ENCODE assay signal across 7 cellular contexts in genomic region chr2:122451040-122451439, GRCh38.
DNase-seq lines count a peak whose midpoint lies in the region; ATAC-seq and TF ChIP-seq lines count a peak whose summit lies in the region.

No MANE protein-coding gene starts in this region.

- H3K9me3 ChIP-seq in PC-3 (ENCODE audit: low read length) = no peaks in the 10 kb centered on the region

- no peak overlapping the region for H3K4me3 Mint-ChIP-seq in stimulated activated effector memory CD8-positive, alpha-beta T cell treated with anti-CD3 and anti-CD28 coated beads, Interleukin-12 subunit alpha, Interleukin-12 subunit beta, amount 100 ng/mL, for 72 hours

- TF ChIP-seq CTCF in GM12873 (IDR thresholded peaks at IDR 0.05; ENCODE audit: insufficient read depth, low read depth, low read length, missing control alignments) (peak; percentile 70), PC-3 (conservative IDR thresholded peaks at IDR 0.05; ENCODE audit: low read depth, low read length) (peak; percentile 74)

- no peak overlapping the region for H3K27ac Mint-ChIP-seq in stimulated activated effector memory CD8-positive, alpha-beta T cell treated with anti-CD3 and anti-CD28 coated beads, Interleukin-12 subunit alpha, Interleukin-12 subunit beta, amount 100 ng/mL, for 72 hours

- no peaks in the 10 kb centered on the region for H3K27me3 ChIP-seq in PC-3 (ENCODE audit: low read length)

- no peak overlapping the region for H3K4me2 ChIP-seq in PC-3 (ENCODE audit: low read length)

- no peak overlapping the region for H3K27ac ChIP-seq in PC-3 (ENCODE audit: low read length)

- H3K36me3 Mint-ChIP-seq in stimulated activated effector memory CD8-positive, alpha-beta T cell treated with anti-CD3 and anti-CD28 coated beads, Interleukin-12 subunit alpha, Interleukin-12 subunit beta, amount 100 ng/mL, for 72 hours = no peaks in the 10 kb centered on the region

- DNase-seq in PC-3 (peak; percentile 66), hepatic stellate cell (ENCODE audit: low spot score) (peak; percentile 14), NCI-H2227 treated with DMSO at 0.1 percent for 48 hours (lab: John Stamatoyannopoulos, UW) (no peak)
- no peak for DNase-seq in stimulated activated effector memory CD8-positive, alpha-beta T cell treated with anti-CD3 and anti-CD28 coated beads, Interleukin-12 subunit alpha, Interleukin-12 subunit beta, amount 100 ng/mL, for 72 hours (ENCODE audit: low spot score in 2 of 2)

- H3K4me1 ChIP-seq in PC-3 (ENCODE audit: insufficient read depth, low read length) = no peaks in the 10 kb centered on the region

- no peak overlapping the region for H3K9ac ChIP-seq in PC-3 (ENCODE audit: low read length)

- no peaks in the 10 kb centered on the region for H3K79me2 ChIP-seq in PC-3 (ENCODE audit: low read length)

- CTCF ChIA-PET in PC-3 (lab: Charles Lee) = interaction anchor here (0.7 kb wide), 1 partner anchor 476 kb away, joined by 4 read pairs; no protein-coding TSS in a partner anchor

- POLR2A ChIA-PET in PC-3 (lab: Charles Lee; ENCODE audit: unreplicated experiment) = no interaction called here

- ATAC-seq in HG03432 (IDR thresholded peaks at IDR 0.05; ENCODE audit: unreplicated experiment) (peak; percentile 72), PC-3 (peak; percentile 56; the same call in 1 of the 2 replicates), HG02938 (IDR thresholded peaks at IDR 0.05; ENCODE audit: unreplicated experiment) (no peak)
- ATAC-seq in stimulated activated effector memory CD8-positive, alpha-beta T cell treated with anti-CD3 and anti-CD28 coated beads, Interleukin-12 subunit alpha, Interleukin-12 subunit beta, amount 100 ng/mL, for 72 hours = no peak

- H3K9me2 ChIP-seq in PC-3 (replicated peaks; ENCODE audit: low read length) = no peaks in the 10 kb centered on the region

- BruUV-seq in PC-3 (replicated peaks; lab: Mats Ljungman, UMichigan) = no TSS peak

- H3K4me3 ChIP-seq in PC-3 (ENCODE audit: low read length) = no peak overlapping the region

- H4K20me1 ChIP-seq in PC-3 (ENCODE audit: low read length) = no peaks in the 10 kb centered on the region

- no peaks in the 10 kb centered on the region for H3K36me3 ChIP-seq in PC-3 (ENCODE audit: low read depth, low read length)

- intact Hi-C loops in PC-3 (cut with micrococcal nuclease) = loop anchor here (1.0 to 10.0 kb wide), 4 partner anchors 191 to 476 kb away; no protein-coding TSS in a partner anchor

- peaks cover 16% of the 10 kb centered on the region for H3K9me3 Mint-ChIP-seq in stimulated activated effector memory CD8-positive, alpha-beta T cell treated with anti-CD3 and anti-CD28 coated beads, Interleukin-12 subunit alpha, Interleukin-12 subunit beta, amount 100 ng/mL, for 72 hours

- H3K4me1 Mint-ChIP-seq in stimulated activated effector memory CD8-positive, alpha-beta T cell treated with anti-CD3 and anti-CD28 coated beads, Interleukin-12 subunit alpha, Interleukin-12 subunit beta, amount 100 ng/mL, for 72 hours = no peaks in the 10 kb centered on the region

- H3F3A ChIP-seq in PC-3 (ENCODE audit: low read length, unreplicated experiment) = no peaks in the 10 kb centered on the region

- no peak overlapping the region for H2AFZ ChIP-seq in PC-3 (ENCODE audit: low read length)

Comparison
In these comparisons a context has a peak if more than half of its experiments do, and no peak if none do; other contexts are left out.
1. ATAC-seq: peak in HG03432 (single experiment) and PC-3 (single experiment); none in stimulated activated effector memory CD8-positive, alpha-beta T cell treated with anti-CD3 and anti-CD28 coated beads, Interleukin-12 subunit alpha, Interleukin-12 subunit beta, amount 100 ng/mL, for 72 hours (single experiment) and HG02938 (single experiment).
2. DNase-seq: peak in PC-3 (single experiment) and hepatic stellate cell (single experiment); none in NCI-H2227 treated with DMSO at 0.1 percent for 48 hours (single experiment) and stimulated activated effector memory CD8-positive, alpha-beta T cell treated with anti-CD3 and anti-CD28 coated beads, Interleukin-12 subunit alpha, Interleukin-12 subunit beta, amount 100 ng/mL, for 72 hours (0 of 2).